Comparison of ENCODE assay signal across 8 cellular contexts in genomic region chr3:38138347-38139190, GRCh38. TPM values are rescaled to one million over a fixed set of nuclear protein-coding genes. Genes with fewer than 3 reads are reported as not detected.
DNase-seq lines count a peak whose midpoint lies in the region; ATAC-seq and TF ChIP-seq lines count a peak whose summit lies in the region.

Gene MYD88, plus strand, starts transcription at chr3:38138661. Its CDS starts 40 bp downstream, at chr3:38138701.

- no peaks in the 10 kb centered on the region for H3F3A ChIP-seq in SU-DHL-6 (ENCODE audit: insufficient read depth)

- H3K4me2 ChIP-seq in SU-DHL-6 (ENCODE audit: low read depth, low read length, poor library complexity, severe bottlenecking) = peak within 1 kb of the TSS; percentile 68

- peak; percentile 79 to 81 for DNase-seq in activated naive CD4-positive, alpha-beta T cell treated with anti-CD3 and anti-CD28 coated beads, Interleukin-2, amount 50 U/mL, for 72 hours (ENCODE audit: low spot score in 2 of 2)
- peak; percentile 80 for DNase-seq in glutamatergic neuron
- DNase-seq in ovary = peak; percentile 69 to 85 (median 78)

- TF ChIP-seq EP300 in ovary (IDR thresholded peaks at IDR 0.05) = no peak

- H3K9me3 Mint-ChIP-seq in activated naive CD4-positive, alpha-beta T cell treated with anti-CD3 and anti-CD28 coated beads, Interleukin-2, amount 50 U/mL, for 72 hours = no peaks in the 10 kb centered on the region
- H3K9me3 Mint-ChIP-seq in glutamatergic neuron (ENCODE audit: unreplicated experiment) = peaks cover 19% of the 10 kb centered on the region

- TF ChIP-seq POLR2A in ovary (IDR thresholded peaks at IDR 0.05) = peak; percentile 43

- peak within 1 kb of the TSS; percentile 94 to 100 for H3K27ac Mint-ChIP-seq in activated naive CD4-positive, alpha-beta T cell treated with anti-CD3 and anti-CD28 coated beads, Interleukin-2, amount 50 U/mL, for 72 hours
- H3K27ac Mint-ChIP-seq in glutamatergic neuron (ENCODE audit: unreplicated experiment) = peak within 1 kb of the TSS; percentile 97

- H3K27ac ChIP-seq in C4-2B (peak within 1 kb of the TSS; percentile 96), HUES48 (ENCODE audit: low read depth, low read length) (peak within 1 kb of the TSS; percentile 89), SU-DHL-6 (ENCODE audit: low read depth, low read length) (peak within 1 kb of the TSS; percentile 46), ovary (peak within 1 kb of the TSS; percentile 73 to 94), thymus (ENCODE audit: low read depth) (peak within 1 kb of the TSS; percentile 94)

- H4K20me1 ChIP-seq in SU-DHL-6 (ENCODE audit: low read depth, low read length) = no peaks in the 10 kb centered on the region

- peak within 1 kb of the TSS; percentile 68 for H3K9ac ChIP-seq in HUES48 (ENCODE audit: low read depth, low read length)
- peak within 1 kb of the TSS; percentile 86 for H3K9ac ChIP-seq in SU-DHL-6 (ENCODE audit: low read length)

- H3K27me3 ChIP-seq in HUES48 (ENCODE audit: control insufficient read depth, insufficient read depth, low read length) (peaks cover 2% of the 10 kb centered on the region; the same call in 1 of the 2 replicates), SU-DHL-6 (ENCODE audit: low read length) (no peaks in the 10 kb centered on the region), ovary (no peaks in the 10 kb centered on the region), thymus (ENCODE audit: control insufficient read depth, insufficient read depth) (no peaks in the 10 kb centered on the region)

- peaks cover 19% of the 10 kb centered on the region for H3K4me1 ChIP-seq in HUES48 (ENCODE audit: control insufficient read depth, insufficient read depth, low read length)
- H3K4me1 ChIP-seq in ovary (ENCODE audit: insufficient read depth) = peaks cover 19% of the 10 kb centered on the region
- H3K4me1 ChIP-seq in thymus (ENCODE audit: control insufficient read depth, insufficient read depth, low read length) = peaks cover 27% of the 10 kb centered on the region

- H3K9me3 ChIP-seq in HUES48 (ENCODE audit: control insufficient read depth, insufficient read depth, low read length) (no peaks in the 10 kb centered on the region), SU-DHL-6 (ENCODE audit: insufficient read depth, low read length) (no peaks in the 10 kb centered on the region), ovary (no peaks in the 10 kb centered on the region), thymus (ENCODE audit: control insufficient read depth) (no peaks in the 10 kb centered on the region)

- TF ChIP-seq CTCF in C4-2B (conservative IDR thresholded peaks at IDR 0.05) = no peak
- TF ChIP-seq CTCF in SU-DHL-6 (IDR thresholded peaks at IDR 0.05; ENCODE audit: insufficient read depth, low read length, poor library complexity, severe bottlenecking) = no peak
- no peak for TF ChIP-seq CTCF in glutamatergic neuron (IDR thresholded peaks at IDR 0.05; ENCODE audit: partially characterized antibody, unreplicated experiment)
- TF ChIP-seq CTCF in ovary (IDR thresholded peaks at IDR 0.05) = no peak

- peak; percentile 39 for ATAC-seq in GM19397 (IDR thresholded peaks at IDR 0.05; ENCODE audit: unreplicated experiment)
- peak; percentile 45 to 55 for ATAC-seq in activated naive CD4-positive, alpha-beta T cell treated with anti-CD3 and anti-CD28 coated beads, Interleukin-2, amount 50 U/mL, for 72 hours

- intact Hi-C loops in ovary (cut with DNase I) = loop anchor here in 2 of 4 donors (2.0 to 10.0 kb wide), 3 partner anchors 26 to 209 kb away; partner anchors contain the start of genes OXSR1 (in 1 of the 2) and XYLB (in 1 of the 2)

- H3K4me3 Mint-ChIP-seq in glutamatergic neuron (ENCODE audit: unreplicated experiment) = peak within 1 kb of the TSS; percentile 93

- 1% methylated on average over 39 to 65 of the region's 65 CpGs for WGBS in ovary, 3 donors
- under 1% methylated on average over 65 of the region's 65 CpGs for WGBS in thymus

- peaks cover 18% of the 10 kb centered on the region for H3K27me3 Mint-ChIP-seq in glutamatergic neuron (ENCODE audit: unreplicated experiment)

- H2AFZ ChIP-seq in SU-DHL-6 (ENCODE audit: low read depth, low read length, severe bottlenecking) = peak within 1 kb of the TSS; percentile 38

- H3K9me2 ChIP-seq in SU-DHL-6 (replicated peaks; ENCODE audit: insufficient read depth, low read length) = no peaks in the 10 kb centered on the region

- H3K36me3 Mint-ChIP-seq in activated naive CD4-positive, alpha-beta T cell treated with anti-CD3 and anti-CD28 coated beads, Interleukin-2, amount 50 U/mL, for 72 hours = peaks cover 34 to 35% of the 10 kb centered on the region in 2 donors
- H3K36me3 Mint-ChIP-seq in glutamatergic neuron (ENCODE audit: unreplicated experiment) = no peaks in the 10 kb centered on the region

- peaks cover 15% of the 10 kb centered on the region for H3K79me2 ChIP-seq in SU-DHL-6 (ENCODE audit: insufficient read depth, low read length)

- peak within 1 kb of the TSS; percentile 90 for H3K4me3 ChIP-seq in HUES48 (ENCODE audit: low read depth, low read length)
- H3K4me3 ChIP-seq in SU-DHL-6 (ENCODE audit: insufficient read depth, low read length, poor library complexity, severe bottlenecking) = peak within 1 kb of the TSS; percentile 78
- H3K4me3 ChIP-seq in ovary = peak within 1 kb of the TSS; percentile 81
- H3K4me3 ChIP-seq in thymus (ENCODE audit: low read length) = peak within 1 kb of the TSS; percentile 93

- peaks cover 36% of the 10 kb centered on the region for H3K36me3 ChIP-seq in HUES48 (ENCODE audit: control insufficient read depth, insufficient read depth, low read length)
- no peaks in the 10 kb centered on the region for H3K36me3 ChIP-seq in SU-DHL-6 (ENCODE audit: low read length)
- no peaks in the 10 kb centered on the region for H3K36me3 ChIP-seq in ovary
- peaks cover 36% of the 10 kb centered on the region for H3K36me3 ChIP-seq in thymus (ENCODE audit: control insufficient read depth, insufficient read depth)

- peaks cover 15% of the 10 kb centered on the region for H3K4me1 Mint-ChIP-seq in glutamatergic neuron (ENCODE audit: low read depth, unreplicated experiment)

RNA-seq across cellular contexts. Expression of gene MYD88, which starts in this region (rescaled TPM):
- total RNA-seq in activated naive CD4-positive, alpha-beta T cell treated with anti-CD3 and anti-CD28 coated beads, Interleukin-2, amount 50 U/mL, for 72 hours = 10 to 100 TPM; 23.5 to 41.2 TPM
- total RNA-seq in glutamatergic neuron (ENCODE audit: unreplicated experiment) (58.0 TPM), ovary (10 to 100 TPM; 12.8 to 32.5 (median 24.0) TPM)
- polyA plus RNA-seq in ovary (10 to 100 TPM; 19.1 to 58.9 TPM), thymus (54.3 TPM)

Comparison
In these comparisons a context has a peak if more than half of its experiments do, and no peak if none do; other contexts are left out.
1. Peak in every context shown above with its lines: DNase-seq, ATAC-seq, H3K4me3 ChIP-seq and H3K27ac ChIP-seq.
2. H3K27ac ChIP-seq: peak in every context shown above with its lines; median percentile 96 in C4-2B; 94 in thymus; 89 in HUES48; 84 in ovary; 46 in SU-DHL-6.